Comparison of ENCODE assay signal across 1 cellular context in genomic region chr1:202834771-202835547, GRCh38.
TF ChIP-seq lines count a peak whose summit lies in the region.

No MANE protein-coding gene starts in this region.

TF ChIP-seq in H1, 55 proteins besides CTCF, POLR2A, EP300 and RAD21:
- no peak for TF ChIP-seq EGR1 (IDR thresholded peaks at IDR 0.05; ENCODE audit: borderline replicate concordance, low read depth, low read length)
- no peak for TF ChIP-seq BACH1 (IDR thresholded peaks at IDR 0.05; ENCODE audit: low read length)
- TF ChIP-seq KDM1A (IDR thresholded peaks at IDR 0.05; ENCODE audit: borderline replicate concordance, low read length) = no peak
- TF ChIP-seq, protein P1, sequence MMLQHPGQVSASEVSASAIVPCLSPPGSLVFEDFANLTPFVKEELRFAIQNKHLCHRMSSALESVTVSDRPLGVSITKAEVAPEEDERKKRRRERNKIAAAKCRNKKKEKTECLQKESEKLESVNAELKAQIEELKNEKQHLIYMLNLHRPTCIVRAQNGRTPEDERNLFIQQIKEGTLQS (IDR thresholded peaks at IDR 0.05; ENCODE audit: insufficient read depth, low read depth, low read length) = no peak
- TF ChIP-seq HDAC6 (IDR thresholded peaks at IDR 0.05; ENCODE audit: low read depth, low read length) = no peak
- TF ChIP-seq RNF2 (IDR thresholded peaks at IDR 0.05; ENCODE audit: borderline replicate concordance, low read depth, low read length, missing control alignments, poor library complexity, severe bottlenecking) = no peak
- no peak for TF ChIP-seq TBP (IDR thresholded peaks at IDR 0.05; ENCODE audit: low read depth, low read length)
- no peak for TF ChIP-seq NANOG (IDR thresholded peaks at IDR 0.05; ENCODE audit: insufficient read depth, low read depth, low read length, poor library complexity, severe bottlenecking)
- TF ChIP-seq SIN3A (conservative IDR thresholded peaks at IDR 0.05 in 1 of 2, IDR thresholded peaks at IDR 0.05 in 1 of 2; ENCODE audit: low read depth in 1 of 2, low read length in 2 of 2) = no peak
- TF ChIP-seq TCF12 (IDR thresholded peaks at IDR 0.05; ENCODE audit: low read depth, low read length) = no peak
- TF ChIP-seq, protein P2, sequence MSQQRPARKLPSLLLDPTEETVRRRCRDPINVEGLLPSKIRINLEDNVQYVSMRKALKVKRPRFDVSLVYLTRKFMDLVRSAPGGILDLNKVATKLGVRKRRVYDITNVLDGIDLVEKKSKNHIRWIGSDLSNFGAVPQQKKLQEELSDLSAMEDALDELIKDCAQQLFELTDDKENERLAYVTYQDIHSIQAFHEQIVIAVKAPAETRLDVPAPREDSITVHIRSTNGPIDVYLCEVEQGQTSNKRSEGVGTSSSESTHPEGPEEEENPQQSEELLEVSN (IDR thresholded peaks at IDR 0.05) = no peak
- TF ChIP-seq YY1 (IDR thresholded peaks at IDR 0.05; ENCODE audit: low read depth, low read length) = no peak
- no peak for TF ChIP-seq POLR2AphosphoS5 (IDR thresholded peaks at IDR 0.05; ENCODE audit: low read depth, low read length)
- no peak for TF ChIP-seq KDM5A (IDR thresholded peaks at IDR 0.05; ENCODE audit: low read length)
- TF ChIP-seq MAX (IDR thresholded peaks at IDR 0.05) = no peak
- TF ChIP-seq CTBP2 (IDR thresholded peaks at IDR 0.05; ENCODE audit: borderline replicate concordance, insufficient read depth, insufficient read length, low read length) = no peak
